Comparison of ENCODE assay signal across 1 cellular context in the genomic region with DNA sequence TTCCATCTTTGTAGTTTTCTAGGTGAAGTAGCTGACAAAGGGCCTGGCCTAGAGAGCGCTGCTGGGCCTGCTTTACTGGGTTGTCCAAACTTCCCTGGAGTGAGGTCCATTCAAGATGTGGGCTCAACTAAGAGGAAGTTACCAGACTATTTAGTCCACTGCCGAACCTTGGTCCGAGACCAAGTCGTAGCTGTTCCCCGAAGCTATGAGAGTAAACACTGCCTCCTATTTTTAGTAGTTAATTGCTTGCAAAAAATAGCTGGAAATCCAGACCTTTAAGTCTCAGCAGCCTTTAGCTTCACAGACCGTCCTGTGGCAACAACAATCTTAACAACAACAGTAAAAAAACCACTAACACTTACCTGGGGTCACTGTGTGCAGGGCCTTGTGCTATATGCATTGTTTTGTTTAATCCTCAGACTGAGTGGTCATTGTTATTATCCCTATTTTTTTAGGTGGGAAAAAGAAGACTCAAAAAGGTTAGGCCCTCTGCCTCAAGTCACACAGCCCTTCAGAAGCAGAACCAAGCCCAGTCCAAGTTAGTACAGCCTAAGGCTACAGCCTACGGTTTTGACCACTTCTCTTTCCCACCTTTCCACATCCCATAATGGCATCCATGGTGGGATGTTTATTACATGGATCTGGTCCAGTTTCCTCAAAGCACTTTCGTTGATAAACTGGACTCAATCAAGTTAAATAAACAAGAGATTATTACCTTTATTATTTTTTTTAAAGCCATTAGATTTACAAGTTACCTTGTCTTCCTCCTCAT.
TF ChIP-seq lines count a peak whose summit lies in the region.

No MANE protein-coding gene starts in this region.

TF ChIP-seq in H1, 55 proteins besides CTCF, POLR2A, EP300 and RAD21:
- TF ChIP-seq SUZ12 (IDR thresholded peaks at IDR 0.05; ENCODE audit: low read length) (no peak), BRCA1 (IDR thresholded peaks at IDR 0.05; ENCODE audit: low read depth, low read length) (no peak), SP4 (IDR thresholded peaks at IDR 0.05; ENCODE audit: low read length) (no peak), SIRT6 (IDR thresholded peaks at IDR 0.05; ENCODE audit: low read length) (no peak), ZNF274 (IDR thresholded peaks at IDR 0.05; ENCODE audit: borderline replicate concordance, extremely low read depth, low read length) (no peak), BCL11A (IDR thresholded peaks at IDR 0.05; ENCODE audit: low read depth in 2 of 2, low read length in 2 of 2) (no peak), SRF (IDR thresholded peaks at IDR 0.05; ENCODE audit: low read depth, low read length) (no peak), SP2 (IDR thresholded peaks at IDR 0.05; ENCODE audit: low read length) (no peak), EZH2 (IDR thresholded peaks at IDR 0.05; ENCODE audit: low read depth, low read length, severe bottlenecking) (no peak), POLR2AphosphoS5 (IDR thresholded peaks at IDR 0.05; ENCODE audit: low read depth, low read length) (no peak), SIN3A (conservative IDR thresholded peaks at IDR 0.05 in 1 of 2, IDR thresholded peaks at IDR 0.05 in 1 of 2; ENCODE audit: low read depth in 1 of 2, low read length in 2 of 2) (no peak), TEAD4 (IDR thresholded peaks at IDR 0.05; ENCODE audit: low read depth, low read length) (no peak), RFX5 (IDR thresholded peaks at IDR 0.05; ENCODE audit: borderline replicate concordance, low read depth, low read length) (no peak), CREB1 (IDR thresholded peaks at IDR 0.05) (no peak), KDM4A (IDR thresholded peaks at IDR 0.05; ENCODE audit: low read depth, low read length, severe bottlenecking) (no peak), JUN (IDR thresholded peaks at IDR 0.05; ENCODE audit: low read depth, low read length) (no peak), CBX5 (IDR thresholded peaks at IDR 0.05; ENCODE audit: low read depth, low read length) (no peak)
